ENCODE assay signal across 8 cellular contexts in genomic region chr1:117059334-117059677, GRCh38. TPM values are rescaled to one million over a fixed set of nuclear protein-coding genes. Genes with fewer than 3 reads are reported as not detected.
DNase-seq lines count a peak whose midpoint lies in the region; ATAC-seq and TF ChIP-seq lines count a peak whose summit lies in the region.

No MANE protein-coding gene starts in this region.

- POLR2A ChIA-PET in activated CD4-positive, alpha-beta memory T cell treated with anti-CD3 and anti-CD28 coated beads for 36 hours (lab: Charles Lee), result interaction anchor here (0.8 to 5.4 kb wide), 20 partner anchors 10 to 597 kb away, joined by 3 to 94 read pairs (median 7); partner anchors contain the start of gene CD2

- peaks cover 40% of the 10 kb centered on the region for H3K4me1 Mint-ChIP-seq in activated CD4-positive, alpha-beta memory T cell treated with anti-CD3 and anti-CD28 coated beads for 36 hours (ENCODE audit: low read depth)

- H3K27ac Mint-ChIP-seq in activated CD4-positive, alpha-beta memory T cell treated with anti-CD3 and anti-CD28 coated beads for 36 hours, result no peak overlapping the region

- no peaks in the 10 kb centered on the region for H3K27me3 ChIP-seq in neuron (ENCODE audit: insufficient read depth, low read length)

- no peaks in the 10 kb centered on the region for H3K9me3 ChIP-seq in neuron (ENCODE audit: low read length)

- H3K9me3 Mint-ChIP-seq in activated CD4-positive, alpha-beta memory T cell treated with anti-CD3 and anti-CD28 coated beads for 36 hours, result no peaks in the 10 kb centered on the region

- peak; percentile 27 for ATAC-seq in HG02884 (IDR thresholded peaks at IDR 0.05; ENCODE audit: unreplicated experiment)

- H3K4me3 ChIP-seq in epithelial cell of esophagus (ENCODE audit: low read length), result peak overlapping the region; percentile 84
- H3K4me3 ChIP-seq in neuron (ENCODE audit: low read length), result peak overlapping the region; percentile 73

- H2AFZ ChIP-seq in neuron (ENCODE audit: low read depth, low read length), result peak overlapping the region; percentile 75

- peaks cover 27% of the 10 kb centered on the region for H3K36me3 Mint-ChIP-seq in activated CD4-positive, alpha-beta memory T cell treated with anti-CD3 and anti-CD28 coated beads for 36 hours

- intact Hi-C loops in activated CD4-positive, alpha-beta memory T cell treated with anti-CD3 and anti-CD28 coated beads for 36 hours (cut with micrococcal nuclease), result no loop called here

- H3K4me3 Mint-ChIP-seq in activated CD4-positive, alpha-beta memory T cell treated with anti-CD3 and anti-CD28 coated beads for 36 hours, result no peak overlapping the region

- peaks cover 7% of the 10 kb centered on the region for H3K36me3 ChIP-seq in neuron (ENCODE audit: insufficient read depth, low read length)

- DNase-seq in NCI-H2029 (lab: John Stamatoyannopoulos, UW), result peak; percentile 42
- no peak for DNase-seq in NCI-H2029 treated with DMSO at 0.1 percent for 48 hours (lab: John Stamatoyannopoulos, UW)
- DNase-seq in NCI-H2196 (lab: John Stamatoyannopoulos, UW; ENCODE audit: unreplicated experiment), result peak; percentile 73
- DNase-seq in activated CD4-positive, alpha-beta memory T cell treated with anti-CD3 and anti-CD28 coated beads for 36 hours, result peak; percentile 84
- DNase-seq in epithelial cell of esophagus (ENCODE audit: low read depth), result peak; percentile 49
- DNase-seq in ureter (ENCODE audit: low spot score), result peak; percentile 61

- CTCF ChIA-PET in activated CD4-positive, alpha-beta memory T cell treated with anti-CD3 and anti-CD28 coated beads for 36 hours (lab: Charles Lee), result interaction anchor here (0.6 to 3.7 kb wide), 11 partner anchors 10 to 486 kb away, joined by 3 to 28 read pairs (median 10); no protein-coding TSS in a partner anchor

- no peak for TF ChIP-seq CTCF in epithelial cell of esophagus (IDR thresholded peaks at IDR 0.05; ENCODE audit: insufficient read depth, low read depth, low read length, missing control alignments)

- no peaks in the 10 kb centered on the region for H3K27me3 Mint-ChIP-seq in activated CD4-positive, alpha-beta memory T cell treated with anti-CD3 and anti-CD28 coated beads for 36 hours

- H3K4me1 ChIP-seq in neuron (ENCODE audit: insufficient read depth, low read length), result peaks cover 11% of the 10 kb centered on the region

RNA-seq across cellular contexts. Expression of gene TTF2, which starts 0.8 kb away (rescaled TPM):
- total RNA-seq in activated CD4-positive, alpha-beta memory T cell treated with anti-CD3 and anti-CD28 coated beads for 36 hours, result 100 to 1,000 TPM; 102 to 104 TPM
- total RNA-seq in ureter, result 25.1 TPM

RNA-seq across cellular contexts. Expression of gene CD101, which starts 57.7 kb away (rescaled TPM):
- total RNA-seq in activated CD4-positive, alpha-beta memory T cell treated with anti-CD3 and anti-CD28 coated beads for 36 hours, result under 1 TPM; 0.14 to 0.19 TPM
- 1.1 TPM for total RNA-seq in ureter
